In the genomic region with DNA sequence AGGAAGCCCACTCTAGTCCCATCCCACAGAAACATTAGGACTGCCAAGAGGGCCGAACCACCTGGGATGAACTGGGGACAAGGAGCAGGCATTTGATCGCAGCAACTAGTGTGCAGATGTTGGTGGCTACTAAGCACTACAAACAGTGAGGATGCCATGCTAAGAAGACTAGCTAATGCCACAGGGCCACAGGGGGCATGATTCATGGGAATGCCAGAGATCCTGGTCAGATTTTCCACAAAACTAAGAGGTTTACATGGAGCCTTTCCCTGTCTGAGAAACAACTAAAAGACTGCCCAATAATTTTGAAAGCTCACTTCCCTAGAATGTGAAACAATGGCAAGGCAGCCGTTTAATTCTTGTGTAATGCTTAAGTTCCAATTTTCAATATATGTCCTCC, we compare ENCODE assay signal across 22 cellular contexts.
"Had no signal": no experiment of that assay in that cellular context is flagged by ENCODE, and none has a peak within 500 bp of the region (broad histone marks: within the 10 kb centered on the region; RNA-seq: fewer than 3 reads in every experiment).

No MANE protein-coding gene starts in this region.

- H3K4me3 ChIP-seq: mucosa of descending colon, testis, uterus had no signal

- DNase-seq: activated CD4-positive, alpha-beta T cell treated with anti-CD3 and anti-CD28 coated beads, Interleukin-2, amount 10 ng/mL, durations not matched to agents 7 days and 5 days; activated CD8-positive, alpha-beta memory T cell treated with anti-CD3 and anti-CD28 coated beads, Interleukin-2, amount 10 ng/mL, durations not matched to agents 7 days and 5 days; activated CD8-positive, alpha-beta T cell treated with anti-CD3 and anti-CD28 coated beads for 36 hours; activated gamma-delta T cell treated with Interleukin-2 at 50 U/mL for 16 hours; activated T-cell treated with anti-CD3 and anti-CD28 coated beads for 4 hours; aorta; brain microvascular endothelial cell; caudate nucleus; effector CD4-positive, alpha-beta T cell; foreskin keratinocyte; kidney glomerular epithelial cell; left ventricle myocardium superior; mucosa of descending colon; naive B cell; stimulated activated CD4-positive, alpha-beta T cell treated with anti-CD3 and anti-CD28 coated beads, Interleukin-2, amount 100 ng/mL, for 48 hours; stimulated activated CD8-positive, alpha-beta memory T cell treated with anti-CD3 and anti-CD28 coated beads, Interleukin-4, amount 100 ng/mL, for 48 hours; stimulated activated naive B cell treated with anti-CD40 and anti-IgM and Interleukin-4, amounts not matched to agents 10 μg/mL and 1 μg/mL and 100 μg/mL, for 72 hours; T-helper 17 cell; testis; trophoblast cell; uterus had no signal

- ATAC-seq: activated CD4-positive, CD25-positive, alpha-beta regulatory T cell treated with anti-CD3 and anti-CD28 coated beads, Interleukin-2, amount 50 U/mL, for 24 hours; activated CD8-positive, alpha-beta memory T cell treated with anti-CD3 and anti-CD28 coated beads, Interleukin-2, amount 10 ng/mL, durations not matched to agents 7 days and 5 days; activated CD8-positive, alpha-beta T cell treated with anti-CD3 and anti-CD28 coated beads for 36 hours; foreskin keratinocyte; left ventricle myocardium superior; mucosa of descending colon; stimulated activated naive B cell treated with anti-CD40 and anti-IgM and Interleukin-4, amounts not matched to agents 10 μg/mL and 1 μg/mL and 100 μg/mL, for 72 hours; T-helper 17 cell had no signal

- H3K27me3 ChIP-seq: brain microvascular endothelial cell, foreskin keratinocyte, testis, uterus had no signal

- H3K4me1 ChIP-seq: foreskin keratinocyte, testis, uterus had no signal

- H3K27ac ChIP-seq: brain microvascular endothelial cell, foreskin keratinocyte, testis, uterus had no signal

- H3K36me3 ChIP-seq: brain microvascular endothelial cell, uterus had no signal

- H3K9me3 ChIP-seq: mucosa of descending colon, testis, uterus had no signal
